1 cellular context compared by ENCODE assay signal in the genomic region with DNA sequence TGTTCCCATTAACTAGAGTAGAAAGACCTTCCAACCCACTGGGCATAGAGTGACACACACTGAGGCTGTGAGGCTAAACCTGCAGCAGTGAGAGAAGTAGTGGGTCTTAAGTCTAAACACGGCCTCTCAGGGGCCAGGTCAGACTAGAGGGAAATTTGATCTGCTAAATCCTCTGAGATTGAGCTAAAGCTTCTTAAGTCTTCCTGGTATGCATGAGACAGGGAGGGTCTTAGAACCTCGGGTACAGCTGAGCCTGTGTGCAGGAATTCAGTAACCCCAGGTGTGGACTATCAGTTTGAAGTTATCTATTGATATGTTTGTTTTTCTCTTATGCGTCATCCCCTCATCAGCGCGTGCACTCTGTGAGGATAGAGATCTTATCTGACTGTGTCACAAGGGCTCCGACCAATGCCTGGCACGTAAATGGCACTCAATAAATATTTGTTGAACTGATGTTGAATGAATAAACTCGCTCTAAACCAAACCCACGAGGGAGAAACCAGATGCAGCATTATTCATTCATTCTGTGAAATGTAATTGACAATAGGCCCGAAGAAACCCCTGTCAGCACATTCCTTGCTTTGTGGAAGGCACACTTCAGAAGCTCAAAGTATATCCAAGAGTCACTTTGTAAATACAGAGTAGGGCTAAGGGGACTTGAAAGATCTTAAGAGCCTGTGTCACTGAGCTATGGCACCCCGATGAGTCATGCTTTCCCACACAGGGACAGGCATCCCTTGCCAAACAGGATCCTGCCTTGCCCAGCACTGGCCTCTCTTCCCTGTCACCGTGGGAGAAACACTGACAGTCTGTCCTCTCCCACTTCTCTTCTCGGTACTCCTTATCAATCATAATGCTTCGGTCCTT.
A peak's percentile ranks its signal among the peaks of the same experiment; 100 is the strongest.
TF ChIP-seq lines count a peak whose summit lies in the region.

No MANE protein-coding gene starts in this region.

TF ChIP-seq in HepG2, 621 proteins besides CTCF, POLR2A, EP300 and RAD21 (continued from another document and continues in another):
- TF ChIP-seq, protein P1, sequence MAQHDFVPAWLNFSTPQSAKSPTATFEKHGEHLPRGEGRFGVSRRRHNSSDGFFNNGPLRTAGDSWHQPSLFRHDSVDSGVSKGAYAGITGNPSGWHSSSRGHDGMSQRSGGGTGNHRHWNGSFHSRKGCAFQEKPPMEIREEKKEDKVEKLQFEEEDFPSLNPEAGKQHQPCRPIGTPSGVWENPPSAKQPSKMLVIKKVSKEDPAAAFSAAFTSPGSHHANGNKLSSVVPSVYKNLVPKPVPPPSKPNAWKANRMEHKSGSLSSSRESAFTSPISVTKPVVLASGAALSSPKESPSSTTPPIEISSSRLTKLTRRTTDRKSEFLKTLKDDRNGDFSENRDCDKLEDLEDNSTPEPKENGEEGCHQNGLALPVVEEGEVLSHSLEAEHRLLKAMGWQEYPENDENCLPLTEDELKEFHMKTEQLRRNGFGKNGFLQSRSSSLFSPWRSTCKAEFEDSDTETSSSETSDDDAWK (CRISPR knock-in tag; IDR thresholded peaks at IDR 0.05): no peak
- TF ChIP-seq ZNF761 (CRISPR knock-in tag; conservative IDR thresholded peaks at IDR 0.05): no peak
- no peak for TF ChIP-seq ZFP41 (CRISPR knock-in tag; IDR thresholded peaks at IDR 0.05; ENCODE audit: borderline replicate concordance)
- TF ChIP-seq, protein P2, sequence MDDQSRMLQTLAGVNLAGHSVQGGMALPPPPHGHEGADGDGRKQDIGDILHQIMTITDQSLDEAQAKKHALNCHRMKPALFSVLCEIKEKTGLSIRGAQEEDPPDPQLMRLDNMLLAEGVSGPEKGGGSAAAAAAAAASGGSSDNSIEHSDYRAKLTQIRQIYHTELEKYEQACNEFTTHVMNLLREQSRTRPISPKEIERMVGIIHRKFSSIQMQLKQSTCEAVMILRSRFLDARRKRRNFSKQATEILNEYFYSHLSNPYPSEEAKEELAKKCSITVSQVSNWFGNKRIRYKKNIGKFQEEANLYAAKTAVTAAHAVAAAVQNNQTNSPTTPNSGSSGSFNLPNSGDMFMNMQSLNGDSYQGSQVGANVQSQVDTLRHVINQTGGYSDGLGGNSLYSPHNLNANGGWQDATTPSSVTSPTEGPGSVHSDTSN (CRISPR knock-in tag; IDR thresholded peaks at IDR 0.05; ENCODE audit: borderline replicate concordance): no peak
- no peak; the same call in 1 of the 2 replicates for TF ChIP-seq ZKSCAN8 (CRISPR knock-in tag; IDR thresholded peaks at IDR 0.05; ENCODE audit: borderline replicate concordance)
- TF ChIP-seq, protein P3, sequence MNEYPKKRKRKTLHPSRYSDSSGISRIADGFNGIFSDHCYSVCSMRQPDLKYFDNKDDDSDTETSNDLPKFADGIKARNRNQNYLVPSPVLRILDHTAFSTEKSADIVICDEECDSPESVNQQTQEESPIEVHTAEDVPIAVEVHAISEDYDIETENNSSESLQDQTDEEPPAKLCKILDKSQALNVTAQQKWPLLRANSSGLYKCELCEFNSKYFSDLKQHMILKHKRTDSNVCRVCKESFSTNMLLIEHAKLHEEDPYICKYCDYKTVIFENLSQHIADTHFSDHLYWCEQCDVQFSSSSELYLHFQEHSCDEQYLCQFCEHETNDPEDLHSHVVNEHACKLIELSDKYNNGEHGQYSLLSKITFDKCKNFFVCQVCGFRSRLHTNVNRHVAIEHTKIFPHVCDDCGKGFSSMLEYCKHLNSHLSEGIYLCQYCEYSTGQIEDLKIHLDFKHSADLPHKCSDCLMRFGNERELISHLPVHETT (CRISPR knock-in tag; conservative IDR thresholded peaks at IDR 0.05): no peak
- TF ChIP-seq, protein P4, sequence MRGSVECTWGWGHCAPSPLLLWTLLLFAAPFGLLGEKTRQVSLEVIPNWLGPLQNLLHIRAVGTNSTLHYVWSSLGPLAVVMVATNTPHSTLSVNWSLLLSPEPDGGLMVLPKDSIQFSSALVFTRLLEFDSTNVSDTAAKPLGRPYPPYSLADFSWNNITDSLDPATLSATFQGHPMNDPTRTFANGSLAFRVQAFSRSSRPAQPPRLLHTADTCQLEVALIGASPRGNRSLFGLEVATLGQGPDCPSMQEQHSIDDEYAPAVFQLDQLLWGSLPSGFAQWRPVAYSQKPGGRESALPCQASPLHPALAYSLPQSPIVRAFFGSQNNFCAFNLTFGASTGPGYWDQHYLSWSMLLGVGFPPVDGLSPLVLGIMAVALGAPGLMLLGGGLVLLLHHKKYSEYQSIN (CRISPR knock-in tag; IDR thresholded peaks at IDR 0.05; ENCODE audit: borderline replicate concordance): no peak
- no peak for TF ChIP-seq ATAD3A (CRISPR knock-in tag; IDR thresholded peaks at IDR 0.05)
- no peak for TF ChIP-seq HNF4G (IDR thresholded peaks at IDR 0.05; ENCODE audit: borderline replicate concordance, low read depth, low read length)
- TF ChIP-seq HNF4G (CRISPR knock-in tag; IDR thresholded peaks at IDR 0.05; ENCODE audit: borderline replicate concordance, low read depth): no peak
- TF ChIP-seq, protein P5, sequence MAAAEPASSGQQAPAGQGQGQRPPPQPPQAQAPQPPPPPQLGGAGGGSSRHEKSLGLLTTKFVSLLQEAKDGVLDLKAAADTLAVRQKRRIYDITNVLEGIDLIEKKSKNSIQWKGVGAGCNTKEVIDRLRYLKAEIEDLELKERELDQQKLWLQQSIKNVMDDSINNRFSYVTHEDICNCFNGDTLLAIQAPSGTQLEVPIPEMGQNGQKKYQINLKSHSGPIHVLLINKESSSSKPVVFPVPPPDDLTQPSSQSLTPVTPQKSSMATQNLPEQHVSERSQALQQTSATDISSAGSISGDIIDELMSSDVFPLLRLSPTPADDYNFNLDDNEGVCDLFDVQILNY (CRISPR knock-in tag; conservative IDR thresholded peaks at IDR 0.05): no peak
- no peak; the same call in 2 of the 3 replicates for TF ChIP-seq MXI1 (IDR thresholded peaks at IDR 0.05; ENCODE audit: borderline replicate concordance, low read depth, low read length)
- peak; percentile 95 for TF ChIP-seq BHLHE40 (IDR thresholded peaks at IDR 0.05; ENCODE audit: low read length)
- TF ChIP-seq, protein P6, sequence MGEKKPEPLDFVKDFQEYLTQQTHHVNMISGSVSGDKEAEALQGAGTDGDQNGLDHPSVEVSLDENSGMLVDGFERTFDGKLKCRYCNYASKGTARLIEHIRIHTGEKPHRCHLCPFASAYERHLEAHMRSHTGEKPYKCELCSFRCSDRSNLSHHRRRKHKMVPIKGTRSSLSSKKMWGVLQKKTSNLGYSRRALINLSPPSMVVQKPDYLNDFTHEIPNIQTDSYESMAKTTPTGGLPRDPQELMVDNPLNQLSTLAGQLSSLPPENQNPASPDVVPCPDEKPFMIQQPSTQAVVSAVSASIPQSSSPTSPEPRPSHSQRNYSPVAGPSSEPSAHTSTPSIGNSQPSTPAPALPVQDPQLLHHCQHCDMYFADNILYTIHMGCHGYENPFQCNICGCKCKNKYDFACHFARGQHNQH (CRISPR knock-in tag; IDR thresholded peaks at IDR 0.05): no peak; the same call in 1 of the 2 replicates
- TF ChIP-seq ZNF792 (CRISPR knock-in tag; IDR thresholded peaks at IDR 0.05): no peak
- no peak for TF ChIP-seq U2AF2 (IDR thresholded peaks at IDR 0.05; ENCODE audit: low read depth, low read length)
- TF ChIP-seq CREB1 (IDR thresholded peaks at IDR 0.05): peak; percentile 85
- TF ChIP-seq CREB1 (CRISPR knock-in tag; IDR thresholded peaks at IDR 0.05): peak; percentile 90
- TF ChIP-seq ZNF605 (CRISPR knock-in tag; IDR thresholded peaks at IDR 0.05): no peak
- TF ChIP-seq ZBTB20 (CRISPR knock-in tag; IDR thresholded peaks at IDR 0.05; ENCODE audit: borderline replicate concordance, low read depth): no peak
- TF ChIP-seq ZNF33A (CRISPR knock-in tag; IDR thresholded peaks at IDR 0.05; ENCODE audit: borderline replicate concordance): no peak
- TF ChIP-seq SRY (CRISPR knock-in tag; IDR thresholded peaks at IDR 0.05): no peak
- TF ChIP-seq, protein P7, sequence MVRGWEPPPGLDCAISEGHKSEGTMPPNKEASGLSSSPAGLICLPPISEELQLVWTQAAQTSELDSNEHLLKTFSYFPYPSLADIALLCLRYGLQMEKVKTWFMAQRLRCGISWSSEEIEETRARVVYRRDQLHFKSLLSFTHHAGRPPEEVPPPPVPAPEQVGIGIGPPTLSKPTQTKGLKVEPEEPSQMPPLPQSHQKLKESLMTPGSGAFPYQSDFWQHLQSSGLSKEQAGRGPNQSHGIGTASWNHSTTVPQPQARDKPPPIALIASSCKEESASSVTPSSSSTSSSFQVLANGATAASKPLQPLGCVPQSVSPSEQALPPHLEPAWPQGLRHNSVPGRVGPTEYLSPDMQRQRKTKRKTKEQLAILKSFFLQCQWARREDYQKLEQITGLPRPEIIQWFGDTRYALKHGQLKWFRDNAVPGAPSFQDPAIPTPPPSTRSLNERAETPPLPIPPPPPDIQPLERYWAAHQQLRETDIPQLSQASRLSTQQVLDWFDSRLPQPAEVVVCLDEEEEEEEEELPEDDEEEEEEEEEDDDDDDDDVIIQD (CRISPR knock-in tag; IDR thresholded peaks at IDR 0.05; ENCODE audit: low read depth): no peak
- TF ChIP-seq TCF7 (IDR thresholded peaks at IDR 0.05; ENCODE audit: low read depth): peak; percentile 90
- TF ChIP-seq, protein P8, sequence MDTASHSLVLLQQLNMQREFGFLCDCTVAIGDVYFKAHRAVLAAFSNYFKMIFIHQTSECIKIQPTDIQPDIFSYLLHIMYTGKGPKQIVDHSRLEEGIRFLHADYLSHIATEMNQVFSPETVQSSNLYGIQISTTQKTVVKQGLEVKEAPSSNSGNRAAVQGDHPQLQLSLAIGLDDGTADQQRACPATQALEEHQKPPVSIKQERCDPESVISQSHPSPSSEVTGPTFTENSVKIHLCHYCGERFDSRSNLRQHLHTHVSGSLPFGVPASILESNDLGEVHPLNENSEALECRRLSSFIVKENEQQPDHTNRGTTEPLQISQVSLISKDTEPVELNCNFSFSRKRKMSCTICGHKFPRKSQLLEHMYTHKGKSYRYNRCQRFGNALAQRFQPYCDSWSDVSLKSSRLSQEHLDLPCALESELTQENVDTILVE (CRISPR knock-in tag; IDR thresholded peaks at IDR 0.05): 0 out of 2 replicates have a peak, but pooled peaks have one; percentile 9
- no peak for TF ChIP-seq ZNF138 (CRISPR knock-in tag; IDR thresholded peaks at IDR 0.05; ENCODE audit: low read depth)
- no peak for TF ChIP-seq TCF12 (IDR thresholded peaks at IDR 0.05)
- TF ChIP-seq TCF12 (CRISPR knock-in tag; IDR thresholded peaks at IDR 0.05): no peak
- no peak for TF ChIP-seq ZNF766 (CRISPR knock-in tag; IDR thresholded peaks at IDR 0.05; ENCODE audit: borderline replicate concordance)
- TF ChIP-seq KLF9 (CRISPR knock-in tag; IDR thresholded peaks at IDR 0.05; ENCODE audit: low read depth): no peak
- no peak for TF ChIP-seq SATB2 (CRISPR knock-in tag; IDR thresholded peaks at IDR 0.05)
- TF ChIP-seq TOE1 (CRISPR knock-in tag; IDR thresholded peaks at IDR 0.05): no peak
- TF ChIP-seq, protein P9, sequence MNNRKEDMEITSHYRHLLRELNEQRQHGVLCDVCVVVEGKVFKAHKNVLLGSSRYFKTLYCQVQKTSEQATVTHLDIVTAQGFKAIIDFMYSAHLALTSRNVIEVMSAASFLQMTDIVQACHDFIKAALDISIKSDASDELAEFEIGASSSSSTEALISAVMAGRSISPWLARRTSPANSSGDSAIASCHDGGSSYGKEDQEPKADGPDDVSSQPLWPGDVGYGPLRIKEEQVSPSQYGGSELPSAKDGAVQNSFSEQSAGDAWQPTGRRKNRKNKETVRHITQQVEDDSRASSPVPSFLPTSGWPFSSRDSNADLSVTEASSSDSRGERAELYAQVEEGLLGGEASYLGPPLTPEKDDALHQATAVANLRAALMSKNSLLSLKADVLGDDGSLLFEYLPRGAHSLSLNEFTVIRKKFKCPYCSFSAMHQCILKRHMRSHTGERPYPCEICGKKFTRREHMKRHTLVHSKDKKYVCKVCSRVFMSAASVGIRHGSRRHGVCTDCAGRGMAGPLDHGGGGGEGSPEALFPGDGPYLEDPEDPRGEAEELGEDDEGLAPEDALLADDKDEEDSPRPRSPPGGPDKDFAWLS (CRISPR knock-in tag; IDR thresholded peaks at IDR 0.05; ENCODE audit: borderline replicate concordance): no peak
- TF ChIP-seq KAT8 (CRISPR knock-in tag; IDR thresholded peaks at IDR 0.05): peak; percentile 59
- TF ChIP-seq RCOR2 (CRISPR knock-in tag; IDR thresholded peaks at IDR 0.05): peak; percentile 74
- no peak for TF ChIP-seq ADNP (CRISPR knock-in tag; IDR thresholded peaks at IDR 0.05)
- TF ChIP-seq, protein P10, sequence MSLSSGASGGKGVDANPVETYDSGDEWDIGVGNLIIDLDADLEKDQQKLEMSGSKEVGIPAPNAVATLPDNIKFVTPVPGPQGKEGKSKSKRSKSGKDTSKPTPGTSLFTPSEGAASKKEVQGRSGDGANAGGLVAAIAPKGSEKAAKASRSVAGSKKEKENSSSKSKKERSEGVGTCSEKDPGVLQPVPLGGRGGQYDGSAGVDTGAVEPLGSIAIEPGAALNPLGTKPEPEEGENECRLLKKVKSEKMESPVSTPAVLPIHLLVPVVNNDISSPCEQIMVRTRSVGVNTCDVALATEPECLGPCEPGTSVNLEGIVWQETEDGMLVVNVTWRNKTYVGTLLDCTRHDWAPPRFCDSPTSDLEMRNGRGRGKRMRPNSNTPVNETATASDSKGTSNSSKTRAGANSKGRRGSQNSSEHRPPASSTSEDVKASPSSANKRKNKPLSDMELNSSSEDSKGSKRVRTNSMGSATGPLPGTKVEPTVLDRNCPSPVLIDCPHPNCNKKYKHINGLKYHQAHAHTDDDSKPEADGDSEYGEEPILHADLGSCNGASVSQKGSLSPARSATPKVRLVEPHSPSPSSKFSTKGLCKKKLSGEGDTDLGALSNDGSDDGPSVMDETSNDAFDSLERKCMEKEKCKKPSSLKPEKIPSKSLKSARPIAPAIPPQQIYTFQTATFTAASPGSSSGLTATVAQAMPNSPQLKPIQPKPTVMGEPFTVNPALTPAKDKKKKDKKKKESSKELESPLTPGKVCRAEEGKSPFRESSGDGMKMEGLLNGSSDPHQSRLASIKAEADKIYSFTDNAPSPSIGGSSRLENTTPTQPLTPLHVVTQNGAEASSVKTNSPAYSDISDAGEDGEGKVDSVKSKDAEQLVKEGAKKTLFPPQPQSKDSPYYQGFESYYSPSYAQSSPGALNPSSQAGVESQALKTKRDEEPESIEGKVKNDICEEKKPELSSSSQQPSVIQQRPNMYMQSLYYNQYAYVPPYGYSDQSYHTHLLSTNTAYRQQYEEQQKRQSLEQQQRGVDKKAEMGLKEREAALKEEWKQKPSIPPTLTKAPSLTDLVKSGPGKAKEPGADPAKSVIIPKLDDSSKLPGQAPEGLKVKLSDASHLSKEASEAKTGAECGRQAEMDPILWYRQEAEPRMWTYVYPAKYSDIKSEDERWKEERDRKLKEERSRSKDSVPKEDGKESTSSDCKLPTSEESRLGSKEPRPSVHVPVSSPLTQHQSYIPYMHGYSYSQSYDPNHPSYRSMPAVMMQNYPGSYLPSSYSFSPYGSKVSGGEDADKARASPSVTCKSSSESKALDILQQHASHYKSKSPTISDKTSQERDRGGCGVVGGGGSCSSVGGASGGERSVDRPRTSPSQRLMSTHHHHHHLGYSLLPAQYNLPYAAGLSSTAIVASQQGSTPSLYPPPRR (CRISPR knock-in tag; IDR thresholded peaks at IDR 0.05; ENCODE audit: borderline replicate concordance): peak; percentile 82; the same call in 1 of the 2 replicates
- TF ChIP-seq, protein P11, sequence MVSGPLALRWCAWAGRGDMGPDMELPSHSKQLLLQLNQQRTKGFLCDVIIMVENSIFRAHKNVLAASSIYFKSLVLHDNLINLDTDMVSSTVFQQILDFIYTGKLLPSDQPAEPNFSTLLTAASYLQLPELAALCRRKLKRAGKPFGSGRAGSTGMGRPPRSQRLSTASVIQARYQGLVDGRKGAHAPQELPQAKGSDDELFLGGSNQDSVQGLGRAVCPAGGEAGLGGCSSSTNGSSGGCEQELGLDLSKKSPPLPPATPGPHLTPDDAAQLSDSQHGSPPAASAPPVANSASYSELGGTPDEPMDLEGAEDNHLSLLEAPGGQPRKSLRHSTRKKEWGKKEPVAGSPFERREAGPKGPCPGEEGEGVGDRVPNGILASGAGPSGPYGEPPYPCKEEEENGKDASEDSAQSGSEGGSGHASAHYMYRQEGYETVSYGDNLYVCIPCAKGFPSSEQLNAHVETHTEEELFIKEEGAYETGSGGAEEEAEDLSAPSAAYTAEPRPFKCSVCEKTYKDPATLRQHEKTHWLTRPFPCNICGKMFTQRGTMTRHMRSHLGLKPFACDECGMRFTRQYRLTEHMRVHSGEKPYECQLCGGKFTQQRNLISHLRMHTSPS (CRISPR knock-in tag; IDR thresholded peaks at IDR 0.05; ENCODE audit: low read depth): 0 out of 2 replicates have a peak, but pooled peaks have one; percentile 62
